ENCODE assay signal across 2 cellular contexts in genomic region chr4:124694961-124695598, GRCh38.
TF ChIP-seq lines count a peak whose summit lies in the region.

No MANE protein-coding gene starts in this region.

TF ChIP-seq in GM23338, 12 proteins besides CTCF, POLR2A, EP300 and RAD21 (continued from another document):
- TF ChIP-seq, protein P1, sequence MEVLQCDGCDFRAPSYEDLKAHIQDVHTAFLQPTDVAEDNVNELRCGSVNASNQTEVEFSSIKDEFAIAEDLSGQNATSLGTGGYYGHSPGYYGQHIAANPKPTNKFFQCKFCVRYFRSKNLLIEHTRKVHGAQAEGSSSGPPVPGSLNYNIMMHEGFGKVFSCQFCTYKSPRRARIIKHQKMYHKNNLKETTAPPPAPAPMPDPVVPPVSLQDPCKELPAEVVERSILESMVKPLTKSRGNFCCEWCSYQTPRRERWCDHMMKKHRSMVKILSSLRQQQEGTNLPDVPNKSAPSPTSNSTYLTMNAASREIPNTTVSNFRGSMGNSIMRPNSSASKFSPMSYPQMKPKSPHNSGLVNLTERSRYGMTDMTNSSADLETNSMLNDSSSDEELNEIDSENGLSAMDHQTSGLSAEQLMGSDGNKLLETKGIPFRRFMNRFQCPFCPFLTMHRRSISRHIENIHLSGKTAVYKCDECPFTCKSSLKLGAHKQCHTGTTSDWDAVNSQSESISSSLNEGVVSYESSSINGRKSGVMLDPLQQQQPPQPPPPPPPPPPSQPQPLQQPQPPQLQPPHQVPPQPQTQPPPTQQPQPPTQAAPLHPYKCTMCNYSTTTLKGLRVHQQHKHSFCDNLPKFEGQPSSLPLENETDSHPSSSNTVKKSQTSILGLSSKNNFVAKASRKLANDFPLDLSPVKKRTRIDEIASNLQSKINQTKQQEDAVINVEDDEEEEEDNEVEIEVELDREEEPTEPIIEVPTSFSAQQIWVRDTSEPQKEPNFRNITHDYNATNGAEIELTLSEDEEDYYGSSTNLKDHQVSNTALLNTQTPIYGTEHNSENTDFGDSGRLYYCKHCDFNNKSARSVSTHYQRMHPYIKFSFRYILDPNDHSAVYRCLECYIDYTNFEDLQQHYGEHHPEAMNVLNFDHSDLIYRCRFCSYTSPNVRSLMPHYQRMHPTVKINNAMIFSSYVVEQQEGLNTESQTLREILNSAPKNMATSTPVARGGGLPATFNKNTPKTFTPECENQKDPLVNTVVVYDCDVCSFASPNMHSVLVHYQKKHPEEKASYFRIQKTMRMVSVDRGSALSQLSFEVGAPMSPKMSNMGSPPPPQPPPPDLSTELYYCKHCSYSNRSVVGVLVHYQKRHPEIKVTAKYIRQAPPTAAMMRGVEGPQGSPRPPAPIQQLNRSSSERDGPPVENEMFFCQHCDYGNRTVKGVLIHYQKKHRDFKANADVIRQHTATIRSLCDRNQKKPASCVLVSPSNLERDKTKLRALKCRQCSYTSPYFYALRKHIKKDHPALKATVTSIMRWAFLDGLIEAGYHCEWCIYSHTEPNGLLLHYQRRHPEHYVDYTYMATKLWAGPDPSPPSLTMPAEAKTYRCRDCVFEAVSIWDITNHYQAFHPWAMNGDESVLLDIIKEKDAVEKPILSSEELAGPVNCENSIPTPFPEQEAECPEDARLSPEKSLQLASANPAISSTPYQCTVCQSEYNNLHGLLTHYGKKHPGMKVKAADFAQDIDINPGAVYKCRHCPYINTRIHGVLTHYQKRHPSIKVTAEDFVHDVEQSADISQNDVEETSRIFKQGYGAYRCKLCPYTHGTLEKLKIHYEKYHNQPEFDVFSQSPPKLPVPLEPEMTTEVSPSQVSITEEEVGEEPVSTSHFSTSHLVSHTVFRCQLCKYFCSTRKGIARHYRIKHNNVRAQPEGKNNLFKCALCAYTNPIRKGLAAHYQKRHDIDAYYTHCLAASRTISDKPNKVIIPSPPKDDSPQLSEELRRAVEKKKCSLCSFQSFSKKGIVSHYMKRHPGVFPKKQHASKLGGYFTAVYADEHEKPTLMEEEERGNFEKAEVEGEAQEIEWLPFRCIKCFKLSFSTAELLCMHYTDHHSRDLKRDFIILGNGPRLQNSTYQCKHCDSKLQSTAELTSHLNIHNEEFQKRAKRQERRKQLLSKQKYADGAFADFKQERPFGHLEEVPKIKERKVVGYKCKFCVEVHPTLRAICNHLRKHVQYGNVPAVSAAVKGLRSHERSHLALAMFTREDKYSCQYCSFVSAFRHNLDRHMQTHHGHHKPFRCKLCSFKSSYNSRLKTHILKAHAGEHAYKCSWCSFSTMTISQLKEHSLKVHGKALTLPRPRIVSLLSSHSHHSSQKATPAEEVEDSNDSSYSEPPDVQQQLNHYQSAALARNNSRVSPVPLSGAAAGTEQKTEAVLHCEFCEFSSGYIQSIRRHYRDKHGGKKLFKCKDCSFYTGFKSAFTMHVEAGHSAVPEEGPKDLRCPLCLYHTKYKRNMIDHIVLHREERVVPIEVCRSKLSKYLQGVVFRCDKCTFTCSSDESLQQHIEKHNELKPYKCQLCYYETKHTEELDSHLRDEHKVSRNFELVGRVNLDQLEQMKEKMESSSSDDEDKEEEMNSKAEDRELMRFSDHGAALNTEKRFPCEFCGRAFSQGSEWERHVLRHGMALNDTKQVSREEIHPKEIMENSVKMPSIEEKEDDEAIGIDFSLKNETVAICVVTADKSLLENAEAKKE (CRISPR knock-in tag; IDR thresholded peaks at IDR 0.05): no peak
- TF ChIP-seq NANOG (IDR thresholded peaks at IDR 0.05; ENCODE audit: borderline replicate concordance) (no peak), ETS1 (IDR thresholded peaks at IDR 0.05) (no peak), ZNF114 (CRISPR knock-in tag; IDR thresholded peaks at IDR 0.05) (no peak), STAT1 (IDR thresholded peaks at IDR 0.05; ENCODE audit: unreplicated experiment) (no peak), REST (IDR thresholded peaks at IDR 0.05; ENCODE audit: unreplicated experiment) (no peak), EZH2 (IDR thresholded peaks at IDR 0.05; ENCODE audit: low read depth, unreplicated experiment) (no peak)

TF ChIP-seq in WTC11, 78 proteins besides CTCF, POLR2A, EP300 and RAD21 (continued from another document):
- TF ChIP-seq PRDM15 (CRISPR knock-in tag; IDR thresholded peaks at IDR 0.05): no peak
- no peak for TF ChIP-seq ZNF232 (CRISPR knock-in tag; IDR thresholded peaks at IDR 0.05)
- TF ChIP-seq ATF6 (CRISPR knock-in tag; IDR thresholded peaks at IDR 0.05): no peak
- no peak for TF ChIP-seq OVOL2 (CRISPR knock-in tag; IDR thresholded peaks at IDR 0.05; ENCODE audit: borderline replicate concordance)
- no peak for TF ChIP-seq HMGA2 (CRISPR knock-in tag; IDR thresholded peaks at IDR 0.05)
